12 cellular contexts compared by ENCODE assay signal in genomic region chr7:49774459-49775064, GRCh38. TPM values are rescaled to one million over a fixed set of nuclear protein-coding genes. Genes with fewer than 3 reads are reported as not detected.
DNase-seq lines count a peak whose midpoint lies in the region; ATAC-seq, FAIRE-seq and TF ChIP-seq lines count a peak whose summit lies in the region.
"Had no signal": no experiment of that assay in that cellular context is flagged by ENCODE, and none has a peak within 500 bp of the region (broad histone marks: within the 10 kb centered on the region; RNA-seq: fewer than 3 reads in every experiment).

No MANE protein-coding gene starts in this region.

- H3K27me3 ChIP-seq in HUES6 (ENCODE audit: control insufficient read depth, insufficient read depth, low read length) = peaks cover 80% of the 10 kb centered on the region
- peaks cover 35% of the 10 kb centered on the region for H3K27me3 ChIP-seq in colonic mucosa

- 1% methylated on average over 33 to 36 of the region's 36 CpGs for whole genome bisulfite sequencing in lower leg skin, 2 donors

- H3K9ac ChIP-seq in HUES6 (ENCODE audit: low read length) = no peak overlapping the region
- H3K9ac ChIP-seq in colonic mucosa (ENCODE audit: low read depth in 2 of 2, low read length in 2 of 2) = peak overlapping the region in 1 of 2 donors; percentile 19

- H3K4me1 ChIP-seq in HUES6 (ENCODE audit: control insufficient read depth, insufficient read depth, low read length) (0 out of 2 replicates have a peak, but pooled peaks cover 5% of the 10 kb centered on the region), colonic mucosa (no peaks in the 10 kb centered on the region)

- H3K36me3 ChIP-seq in HUES6 (ENCODE audit: control insufficient read depth, insufficient read depth, low read length) (no peaks in the 10 kb centered on the region), colonic mucosa (no peaks in the 10 kb centered on the region)

- TF ChIP-seq CTCF in colonic mucosa (IDR thresholded peaks at IDR 0.05) = no peak
- TF ChIP-seq CTCF in lower leg skin (IDR thresholded peaks at IDR 0.05) = no peak

- ATAC-seq in stimulated activated naive B cell treated with anti-CD40 and anti-IgM and Interleukin-4, amounts not matched to agents 10 μg/mL and 1 μg/mL and 100 μg/mL, for 72 hours (replicated peaks) = no peak
- ATAC-seq in activated CD8-positive, alpha-beta T cell treated with anti-CD3 and anti-CD28 coated beads, Interleukin-2, amount 10 ng/mL, durations not matched to agents 7 days and 5 days = no peak

- H3K4me3 Mint-ChIP-seq in stimulated activated naive B cell treated with anti-CD40 and anti-IgM and Interleukin-4, amounts not matched to agents 10 μg/mL and 1 μg/mL and 100 μg/mL, for 72 hours = peak overlapping the region; percentile 52 to 61
- H3K4me3 Mint-ChIP-seq in activated CD8-positive, alpha-beta T cell treated with anti-CD3 and anti-CD28 coated beads, Interleukin-2, amount 10 ng/mL, durations not matched to agents 7 days and 5 days = no peak overlapping the region

- DNase-seq in colonic mucosa (peak; percentile 29), lower leg skin (ENCODE audit: low spot score in 2 of 2) (no peak), HTR-8/SVneo (ENCODE audit: insufficient read length, low spot score) (no peak), Ammon's horn (ENCODE audit: low spot score) (no peak), OCI-M1 (lab: John Stamatoyannopoulos, UW) (no peak)
- DNase-seq in stimulated activated naive B cell treated with anti-CD40 and anti-IgM and Interleukin-4, amounts not matched to agents 10 μg/mL and 1 μg/mL and 100 μg/mL, for 72 hours = no peak
- no peak for DNase-seq in activated CD8-positive, alpha-beta T cell treated with anti-CD3 and anti-CD28 coated beads, Interleukin-2, amount 10 ng/mL, durations not matched to agents 7 days and 5 days
- DNase-seq: activated CD4-positive, alpha-beta T cell treated with anti-CD3 and anti-CD28 coated beads for 4 hours; RPMI8226 had no signal

- POLR2A ChIA-PET in activated CD8-positive, alpha-beta T cell treated with anti-CD3 and anti-CD28 coated beads, Interleukin-2, amount 10 ng/mL, durations not matched to agents 7 days and 5 days (lab: Charles Lee) = no interaction called here

- no peak for TF ChIP-seq POLR2A in lower leg skin (IDR thresholded peaks at IDR 0.05)

- H3K27me3 Mint-ChIP-seq in stimulated activated naive B cell treated with anti-CD40 and anti-IgM and Interleukin-4, amounts not matched to agents 10 μg/mL and 1 μg/mL and 100 μg/mL, for 72 hours = peaks cover 60 to 79% of the 10 kb centered on the region in 2 donors
- peaks cover 57% of the 10 kb centered on the region for H3K27me3 Mint-ChIP-seq in activated CD8-positive, alpha-beta T cell treated with anti-CD3 and anti-CD28 coated beads, Interleukin-2, amount 10 ng/mL, durations not matched to agents 7 days and 5 days (ENCODE audit: low read depth)

- no peak overlapping the region for H3K27ac ChIP-seq in HUES6 (ENCODE audit: low read depth, low read length)
- H3K27ac ChIP-seq in colonic mucosa = no peak overlapping the region

- no peaks in the 10 kb centered on the region for H3K9me3 ChIP-seq in HUES6 (ENCODE audit: control insufficient read depth, insufficient read depth, low read depth, low read length)
- no peaks in the 10 kb centered on the region for H3K9me3 ChIP-seq in colonic mucosa

- H3K36me3 Mint-ChIP-seq in stimulated activated naive B cell treated with anti-CD40 and anti-IgM and Interleukin-4, amounts not matched to agents 10 μg/mL and 1 μg/mL and 100 μg/mL, for 72 hours = no peaks in the 10 kb centered on the region
- H3K36me3 Mint-ChIP-seq in activated CD8-positive, alpha-beta T cell treated with anti-CD3 and anti-CD28 coated beads, Interleukin-2, amount 10 ng/mL, durations not matched to agents 7 days and 5 days (ENCODE audit: low read depth) = peaks cover 4% of the 10 kb centered on the region

- peak overlapping the region; percentile 73 for H3K27ac Mint-ChIP-seq in stimulated activated naive B cell treated with anti-CD40 and anti-IgM and Interleukin-4, amounts not matched to agents 10 μg/mL and 1 μg/mL and 100 μg/mL, for 72 hours
- no peak overlapping the region for H3K27ac Mint-ChIP-seq in activated CD8-positive, alpha-beta T cell treated with anti-CD3 and anti-CD28 coated beads, Interleukin-2, amount 10 ng/mL, durations not matched to agents 7 days and 5 days

- CTCF ChIA-PET in activated CD8-positive, alpha-beta T cell treated with anti-CD3 and anti-CD28 coated beads, Interleukin-2, amount 10 ng/mL, durations not matched to agents 7 days and 5 days (lab: Charles Lee) = no interaction called here

- H3K4me3 ChIP-seq in HUES6 (ENCODE audit: low read depth, low read length) (peak overlapping the region; percentile 67), colonic mucosa (peak overlapping the region; percentile 45), lower leg skin (ENCODE audit: low read depth, poor library complexity, severe bottlenecking) (peak overlapping the region; percentile 9)

- intact Hi-C loops in colonic mucosa (cut with DNase I) (no loop called here), lower leg skin (cut with DNase I; ENCODE audit: low total_unique reads) (no loop called here)

- H3K9me3 Mint-ChIP-seq in stimulated activated naive B cell treated with anti-CD40 and anti-IgM and Interleukin-4, amounts not matched to agents 10 μg/mL and 1 μg/mL and 100 μg/mL, for 72 hours = no peaks in the 10 kb centered on the region
- H3K9me3 Mint-ChIP-seq in activated CD8-positive, alpha-beta T cell treated with anti-CD3 and anti-CD28 coated beads, Interleukin-2, amount 10 ng/mL, durations not matched to agents 7 days and 5 days (ENCODE audit: insufficient read depth) = no peaks in the 10 kb centered on the region

- no peak for FAIRE-seq in HTR-8/SVneo (lab: Jason Lieb, UNC)
- FAIRE-seq: GM19239 had no signal

- H3K4me1 Mint-ChIP-seq in stimulated activated naive B cell treated with anti-CD40 and anti-IgM and Interleukin-4, amounts not matched to agents 10 μg/mL and 1 μg/mL and 100 μg/mL, for 72 hours = peaks cover 14 to 22% of the 10 kb centered on the region in 2 donors
- peaks cover 9% of the 10 kb centered on the region for H3K4me1 Mint-ChIP-seq in activated CD8-positive, alpha-beta T cell treated with anti-CD3 and anti-CD28 coated beads, Interleukin-2, amount 10 ng/mL, durations not matched to agents 7 days and 5 days (ENCODE audit: low read depth)

RNA-seq across cellular contexts. Expression of gene VWC2, which starts 1.1 kb away (rescaled TPM):
- total RNA-seq in colonic mucosa = under 1 TPM; 0.08 to 0.10 TPM
- total RNA-seq in lower leg skin = under 1 TPM; under 0.01 to 0.34 (median 0.22) TPM
- not detected for total RNA-seq in activated CD8-positive, alpha-beta T cell treated with anti-CD3 and anti-CD28 coated beads, Interleukin-2, amount 10 ng/mL, durations not matched to agents 7 days and 5 days
- total RNA-seq: glomerular endothelial cell had no signal

Comparison
In these comparisons a context has a peak if more than half of its experiments do, and no peak if none do; other contexts are left out.
1. H3K4me3 ChIP-seq: peak in every context shown above with its lines; median percentile 67 in HUES6; 45 in colonic mucosa; 9 in lower leg skin.